Comparison of ENCODE assay signal across 1 cellular context in genomic region chr9:122929803-122930354, GRCh38.
A peak's percentile ranks its signal among the peaks of the same experiment; 100 is the strongest.
TF ChIP-seq lines count a peak whose summit lies in the region.

No MANE protein-coding gene starts in this region.

TF ChIP-seq in HEK293, 187 proteins besides CTCF, POLR2A, EP300 and RAD21:
- TF ChIP-seq, protein P1, sequence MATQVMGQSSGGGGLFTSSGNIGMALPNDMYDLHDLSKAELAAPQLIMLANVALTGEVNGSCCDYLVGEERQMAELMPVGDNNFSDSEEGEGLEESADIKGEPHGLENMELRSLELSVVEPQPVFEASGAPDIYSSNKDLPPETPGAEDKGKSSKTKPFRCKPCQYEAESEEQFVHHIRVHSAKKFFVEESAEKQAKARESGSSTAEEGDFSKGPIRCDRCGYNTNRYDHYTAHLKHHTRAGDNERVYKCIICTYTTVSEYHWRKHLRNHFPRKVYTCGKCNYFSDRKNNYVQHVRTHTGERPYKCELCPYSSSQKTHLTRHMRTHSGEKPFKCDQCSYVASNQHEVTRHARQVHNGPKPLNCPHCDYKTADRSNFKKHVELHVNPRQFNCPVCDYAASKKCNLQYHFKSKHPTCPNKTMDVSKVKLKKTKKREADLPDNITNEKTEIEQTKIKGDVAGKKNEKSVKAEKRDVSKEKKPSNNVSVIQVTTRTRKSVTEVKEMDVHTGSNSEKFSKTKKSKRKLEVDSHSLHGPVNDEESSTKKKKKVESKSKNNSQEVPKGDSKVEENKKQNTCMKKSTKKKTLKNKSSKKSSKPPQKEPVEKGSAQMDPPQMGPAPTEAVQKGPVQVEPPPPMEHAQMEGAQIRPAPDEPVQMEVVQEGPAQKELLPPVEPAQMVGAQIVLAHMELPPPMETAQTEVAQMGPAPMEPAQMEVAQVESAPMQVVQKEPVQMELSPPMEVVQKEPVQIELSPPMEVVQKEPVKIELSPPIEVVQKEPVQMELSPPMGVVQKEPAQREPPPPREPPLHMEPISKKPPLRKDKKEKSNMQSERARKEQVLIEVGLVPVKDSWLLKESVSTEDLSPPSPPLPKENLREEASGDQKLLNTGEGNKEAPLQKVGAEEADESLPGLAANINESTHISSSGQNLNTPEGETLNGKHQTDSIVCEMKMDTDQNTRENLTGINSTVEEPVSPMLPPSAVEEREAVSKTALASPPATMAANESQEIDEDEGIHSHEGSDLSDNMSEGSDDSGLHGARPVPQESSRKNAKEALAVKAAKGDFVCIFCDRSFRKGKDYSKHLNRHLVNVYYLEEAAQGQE (tag by site-specific recombination; IDR thresholded peaks at IDR 0.05), result peak; percentile 70; the same call in 1 of the 2 replicates
- TF ChIP-seq, protein P2, sequence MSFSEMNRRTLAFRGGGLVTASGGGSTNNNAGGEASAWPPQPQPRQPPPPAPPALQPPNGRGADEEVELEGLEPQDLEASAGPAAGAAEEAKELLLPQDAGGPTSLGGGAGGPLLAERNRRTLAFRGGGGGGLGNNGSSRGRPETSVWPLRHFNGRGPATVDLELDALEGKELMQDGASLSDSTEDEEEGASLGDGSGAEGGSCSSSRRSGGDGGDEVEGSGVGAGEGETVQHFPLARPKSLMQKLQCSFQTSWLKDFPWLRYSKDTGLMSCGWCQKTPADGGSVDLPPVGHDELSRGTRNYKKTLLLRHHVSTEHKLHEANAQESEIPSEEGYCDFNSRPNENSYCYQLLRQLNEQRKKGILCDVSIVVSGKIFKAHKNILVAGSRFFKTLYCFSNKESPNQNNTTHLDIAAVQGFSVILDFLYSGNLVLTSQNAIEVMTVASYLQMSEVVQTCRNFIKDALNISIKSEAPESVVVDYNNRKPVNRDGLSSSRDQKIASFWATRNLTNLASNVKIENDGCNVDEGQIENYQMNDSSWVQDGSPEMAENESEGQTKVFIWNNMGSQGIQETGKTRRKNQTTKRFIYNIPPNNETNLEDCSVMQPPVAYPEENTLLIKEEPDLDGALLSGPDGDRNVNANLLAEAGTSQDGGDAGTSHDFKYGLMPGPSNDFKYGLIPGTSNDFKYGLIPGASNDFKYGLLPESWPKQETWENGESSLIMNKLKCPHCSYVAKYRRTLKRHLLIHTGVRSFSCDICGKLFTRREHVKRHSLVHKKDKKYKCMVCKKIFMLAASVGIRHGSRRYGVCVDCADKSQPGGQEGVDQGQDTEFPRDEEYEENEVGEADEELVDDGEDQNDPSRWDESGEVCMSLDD (tag by site-specific recombination; IDR thresholded peaks at IDR 0.05), result no peak
- TF ChIP-seq ZNF843 (tag by site-specific recombination; IDR thresholded peaks at IDR 0.05) (no peak), ZNF776 (tag by site-specific recombination; IDR thresholded peaks at IDR 0.05; ENCODE audit: borderline replicate concordance) (no peak), ZNF544 (tag by site-specific recombination; IDR thresholded peaks at IDR 0.05) (no peak)
- TF ChIP-seq, protein P3, sequence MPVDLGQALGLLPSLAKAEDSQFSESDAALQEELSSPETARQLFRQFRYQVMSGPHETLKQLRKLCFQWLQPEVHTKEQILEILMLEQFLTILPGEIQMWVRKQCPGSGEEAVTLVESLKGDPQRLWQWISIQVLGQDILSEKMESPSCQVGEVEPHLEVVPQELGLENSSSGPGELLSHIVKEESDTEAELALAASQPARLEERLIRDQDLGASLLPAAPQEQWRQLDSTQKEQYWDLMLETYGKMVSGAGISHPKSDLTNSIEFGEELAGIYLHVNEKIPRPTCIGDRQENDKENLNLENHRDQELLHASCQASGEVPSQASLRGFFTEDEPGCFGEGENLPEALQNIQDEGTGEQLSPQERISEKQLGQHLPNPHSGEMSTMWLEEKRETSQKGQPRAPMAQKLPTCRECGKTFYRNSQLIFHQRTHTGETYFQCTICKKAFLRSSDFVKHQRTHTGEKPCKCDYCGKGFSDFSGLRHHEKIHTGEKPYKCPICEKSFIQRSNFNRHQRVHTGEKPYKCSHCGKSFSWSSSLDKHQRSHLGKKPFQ (tag by site-specific recombination; IDR thresholded peaks at IDR 0.05), result no peak
